ENCODE assay signal across 1 cellular context in genomic region chr1:42223036-42223435, GRCh38.
TF ChIP-seq lines count a peak whose summit lies in the region.

No MANE protein-coding gene starts in this region.

TF ChIP-seq in GM12878, 131 proteins besides CTCF, POLR2A, EP300 and RAD21 (continued from another document):
- no peak for TF ChIP-seq ZBTB11 (CRISPR knock-in tag; IDR thresholded peaks at IDR 0.05)
- no peak for TF ChIP-seq YY1 (IDR thresholded peaks at IDR 0.05; ENCODE audit: low read depth, low read length)
TF ChIP-seq in GM12878: peak in this region for 0.
